29 cellular contexts compared by ENCODE assay signal in the genomic region with DNA sequence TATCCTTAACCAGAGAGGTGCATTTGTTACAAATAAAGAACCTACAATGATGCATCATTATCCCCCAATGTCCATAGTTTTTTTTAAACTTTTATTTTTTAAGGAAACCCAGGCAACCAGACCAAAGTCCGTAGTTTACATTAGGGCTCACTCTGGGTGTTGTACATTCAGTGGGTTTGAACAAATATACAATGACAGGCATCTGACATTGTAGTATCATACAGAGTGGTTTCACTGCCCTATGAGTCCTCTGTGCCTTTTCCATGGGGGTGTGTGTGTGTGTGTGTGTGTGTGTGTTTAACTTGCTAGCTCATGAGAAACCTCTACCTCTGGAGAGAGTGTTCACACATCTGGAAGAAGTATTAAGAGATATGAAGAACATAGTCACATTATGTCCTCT.
"Had no signal": no experiment of that assay in that cellular context is flagged by ENCODE, and none has a peak within 500 bp of the region (broad histone marks: within the 10 kb centered on the region; RNA-seq: fewer than 3 reads in every experiment).

No MANE protein-coding gene starts in this region.

- H3K4me1 ChIP-seq: breast epithelium, parathyroid adenoma, psoas muscle had no signal

- H3K9me3 ChIP-seq: breast epithelium, esophagus squamous epithelium, heart right ventricle, left ventricle myocardium inferior, psoas muscle, sigmoid colon, transverse colon, uterus had no signal

- DNase-seq: activated CD4-positive, alpha-beta memory T cell treated with anti-CD3 and anti-CD28 coated beads for 36 hours; activated CD4-positive, alpha-beta T cell treated with anti-CD3 and anti-CD28 coated beads for 4 hours; activated naive CD8-positive, alpha-beta T cell treated with anti-CD3 and anti-CD28 coated beads, Interleukin-2, amount 50 U/mL, for 24 hours; activated T-cell treated with anti-CD3 and anti-CD28 coated beads, Interleukin-2, amount 50 U/mL, for 4 hours; amygdala; central memory CD4-positive, alpha-beta T cell; endodermal cell; esophagus squamous epithelium; foreskin melanocyte; heart right ventricle; kidney glomerular epithelial cell; left ventricle myocardium inferior; naive B cell; nucleus accumbens; psoas muscle; sigmoid colon; stimulated activated CD4-positive, alpha-beta T cell treated with anti-CD3 and anti-CD28 coated beads, Interleukin-1b, Interleukin-23, amount 100 ng/mL, for 48 hours; stimulated activated CD4-positive, alpha-beta T cell treated with anti-CD3 and anti-CD28 coated beads, Interleukin-4, amount 100 ng/mL, for 4 hours; stimulated activated CD8-positive, alpha-beta memory T cell treated with anti-CD3 and anti-CD28 coated beads, Interleukin-4, amount 100 ng/mL, for 48 hours; stimulated activated naive B cell treated with anti-CD40 and anti-IgM and Interleukin-4, amounts not matched to agents 10 μg/mL and 1 μg/mL and 100 μg/mL, for 72 hours; T-helper 9 cell; transverse colon; uterus had no signal

- H3K27me3 Mint-ChIP-seq: activated CD4-positive, alpha-beta memory T cell treated with anti-CD3 and anti-CD28 coated beads for 36 hours; activated naive CD4-positive, alpha-beta T cell treated with anti-CD3 and anti-CD28 coated beads, Interleukin-2, amount 50 U/mL, for 24 hours; activated naive CD8-positive, alpha-beta T cell treated with anti-CD3 and anti-CD28 coated beads, Interleukin-2, amount 50 U/mL, for 24 hours; activated T-helper 17 cell treated with anti-CD3 and anti-CD28 coated beads, Interleukin-2, amount 50 U/mL, for 72 hours; naive B cell; stimulated activated naive B cell treated with anti-CD40 and anti-IgM and Interleukin-4, amounts not matched to agents 10 μg/mL and 1 μg/mL and 100 μg/mL, for 72 hours had no signal

- H3K4me3 ChIP-seq: breast epithelium, esophagus squamous epithelium, heart right ventricle, left ventricle myocardium inferior, psoas muscle, sigmoid colon, smooth muscle cell, transverse colon, uterus had no signal

- H3K9me3 Mint-ChIP-seq: activated CD4-positive, alpha-beta memory T cell treated with anti-CD3 and anti-CD28 coated beads for 36 hours; activated naive CD4-positive, alpha-beta T cell treated with anti-CD3 and anti-CD28 coated beads, Interleukin-2, amount 50 U/mL, for 24 hours; activated naive CD8-positive, alpha-beta T cell treated with anti-CD3 and anti-CD28 coated beads, Interleukin-2, amount 50 U/mL, for 24 hours; activated T-cell treated with anti-CD3 and anti-CD28 coated beads, Interleukin-2, amount 50 U/mL, for 4 hours; activated T-helper 17 cell treated with anti-CD3 and anti-CD28 coated beads, Interleukin-2, amount 50 U/mL, for 72 hours; endodermal cell; naive B cell; neural crest cell; stimulated activated naive B cell treated with anti-CD40 and anti-IgM and Interleukin-4, amounts not matched to agents 10 μg/mL and 1 μg/mL and 100 μg/mL, for 72 hours had no signal

- H3K27ac Mint-ChIP-seq: activated CD4-positive, alpha-beta memory T cell treated with anti-CD3 and anti-CD28 coated beads for 36 hours; activated naive CD8-positive, alpha-beta T cell treated with anti-CD3 and anti-CD28 coated beads, Interleukin-2, amount 50 U/mL, for 24 hours; activated T-helper 17 cell treated with anti-CD3 and anti-CD28 coated beads, Interleukin-2, amount 50 U/mL, for 72 hours; endodermal cell; stimulated activated naive B cell treated with anti-CD40 and anti-IgM and Interleukin-4, amounts not matched to agents 10 μg/mL and 1 μg/mL and 100 μg/mL, for 72 hours had no signal

- H3K4me3 Mint-ChIP-seq: activated CD4-positive, alpha-beta memory T cell treated with anti-CD3 and anti-CD28 coated beads for 36 hours; activated naive CD4-positive, alpha-beta T cell treated with anti-CD3 and anti-CD28 coated beads, Interleukin-2, amount 50 U/mL, for 24 hours; activated naive CD8-positive, alpha-beta T cell treated with anti-CD3 and anti-CD28 coated beads, Interleukin-2, amount 50 U/mL, for 24 hours; activated T-cell treated with anti-CD3 and anti-CD28 coated beads, Interleukin-2, amount 50 U/mL, for 4 hours; activated T-helper 17 cell treated with anti-CD3 and anti-CD28 coated beads, Interleukin-2, amount 50 U/mL, for 72 hours; endodermal cell; naive B cell; neural crest cell; stimulated activated naive B cell treated with anti-CD40 and anti-IgM and Interleukin-4, amounts not matched to agents 10 μg/mL and 1 μg/mL and 100 μg/mL, for 72 hours had no signal

- ATAC-seq: activated naive CD8-positive, alpha-beta T cell treated with anti-CD3 and anti-CD28 coated beads, Interleukin-2, amount 50 U/mL, for 24 hours; activated T-cell treated with anti-CD3 and anti-CD28 coated beads, Interleukin-2, amount 50 U/mL, for 4 hours; activated T-helper 17 cell treated with anti-CD3 and anti-CD28 coated beads, Interleukin-2, amount 50 U/mL, for 72 hours; heart right ventricle; psoas muscle; stimulated activated naive B cell treated with anti-CD40 and anti-IgM and Interleukin-4, amounts not matched to agents 10 μg/mL and 1 μg/mL and 100 μg/mL, for 72 hours had no signal

- H3K36me3 ChIP-seq: breast epithelium, transverse colon, uterus had no signal
